ENCODE assay signal across 8 cellular contexts in the genomic region with DNA sequence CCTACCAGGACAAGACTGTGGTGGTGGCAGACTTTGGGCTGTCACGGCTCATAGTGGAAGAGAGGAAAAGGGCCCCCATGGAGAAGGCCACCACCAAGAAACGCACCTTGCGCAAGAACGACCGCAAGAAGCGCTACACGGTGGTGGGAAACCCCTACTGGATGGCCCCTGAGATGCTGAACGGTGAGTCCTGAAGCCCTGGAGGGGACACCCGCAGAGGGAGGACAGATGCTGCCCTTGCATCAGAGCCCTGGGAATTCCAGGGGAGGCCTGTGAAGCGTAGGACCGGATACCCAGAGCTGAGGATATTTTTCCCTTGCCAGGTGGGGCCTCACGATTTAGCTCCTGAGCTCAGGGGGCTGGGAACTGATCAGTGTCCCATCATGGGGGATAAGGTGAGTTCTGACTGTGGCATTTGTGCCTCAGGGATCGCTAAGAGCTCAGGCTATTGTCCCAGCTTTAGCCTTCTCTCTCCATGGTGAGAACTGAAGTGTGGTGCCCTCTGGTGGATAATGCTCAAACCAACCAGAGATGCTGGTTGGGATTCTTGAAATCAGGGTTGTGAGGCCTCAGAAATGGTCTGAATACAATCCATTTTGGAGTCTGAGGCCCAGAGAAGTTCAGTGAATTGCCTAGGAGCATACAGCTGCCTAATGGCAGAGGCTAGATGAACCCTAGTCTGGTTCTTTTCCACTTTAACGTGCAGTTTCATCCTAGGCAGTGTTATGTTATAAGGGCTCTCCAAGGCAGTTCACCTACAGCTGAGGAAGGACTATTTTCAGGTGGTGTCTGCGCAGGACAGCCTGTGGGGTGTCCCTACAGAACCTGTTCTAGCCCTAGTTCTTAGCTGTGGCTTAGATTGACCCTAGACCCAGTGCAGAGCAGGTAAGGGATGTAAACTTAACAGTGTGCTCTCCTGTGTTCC. TPM values are rescaled to one million over a fixed set of nuclear protein-coding genes. Genes with fewer than 3 reads are reported as not detected.
DNase-seq lines count a peak whose midpoint lies in the region; ATAC-seq and TF ChIP-seq lines count a peak whose summit lies in the region.

No MANE protein-coding gene starts in this region.

- no peaks in the 10 kb centered on the region for H3K36me3 Mint-ChIP-seq in natural killer cell
- peaks cover 54% of the 10 kb centered on the region for H3K36me3 Mint-ChIP-seq in activated T-helper 2 cell treated with anti-CD3 and anti-CD28 coated beads, Interferon-gamma antibody, Interleukin-2, Interleukin-4, amounts not matched to agents 10 μg/mL and 5 μg/mL and 100 μg/mL, durations not matched to agents 14 hours and 24 hours and 36 hours (ENCODE audit: low read depth)

- H3K4me3 Mint-ChIP-seq in natural killer cell: no peak overlapping the region
- H3K4me3 Mint-ChIP-seq in activated T-helper 2 cell treated with anti-CD3 and anti-CD28 coated beads, Interferon-gamma antibody, Interleukin-2, Interleukin-4, amounts not matched to agents 10 μg/mL and 5 μg/mL and 100 μg/mL, durations not matched to agents 14 hours and 24 hours and 36 hours (ENCODE audit: low read depth): no peak overlapping the region

- ATAC-seq in natural killer cell: peak; percentile 60 to 74 (median 62)
- ATAC-seq in HG03135 (IDR thresholded peaks at IDR 0.05; ENCODE audit: unreplicated experiment): no peak

- peaks cover 0 to 8% of the 10 kb centered on the region in 2 donors for H3K4me1 Mint-ChIP-seq in natural killer cell
- H3K4me1 Mint-ChIP-seq in activated T-helper 2 cell treated with anti-CD3 and anti-CD28 coated beads, Interferon-gamma antibody, Interleukin-2, Interleukin-4, amounts not matched to agents 10 μg/mL and 5 μg/mL and 100 μg/mL, durations not matched to agents 14 hours and 24 hours and 36 hours (ENCODE audit: low read depth): peaks cover 3% of the 10 kb centered on the region

- DNase-seq in AML-193 (lab: John Stamatoyannopoulos, UW): peak; percentile 43 to 54
- peak; percentile 68 for DNase-seq in GM19240 (ENCODE audit: insufficient read length, low spot score)
- peak; percentile 10 to 61 for DNase-seq in NCI-H524 (lab: John Stamatoyannopoulos, UW)
- DNase-seq in activated T-cell treated with anti-CD3 and anti-CD28 coated beads, Interleukin-2, amount 50 U/mL, for 1 hour: peak; percentile 54
- peak; percentile 39 to 70 for DNase-seq in fibroblast of lung (ENCODE audit: low read depth in 2 of 2)
- DNase-seq in natural killer cell: no peak
- DNase-seq in activated T-helper 2 cell treated with anti-CD3 and anti-CD28 coated beads, Interferon-gamma antibody, Interleukin-2, Interleukin-4, amounts not matched to agents 10 μg/mL and 5 μg/mL and 100 μg/mL, durations not matched to agents 14 hours and 24 hours and 36 hours (ENCODE audit: low spot score): no peak

- H3K79me2 ChIP-seq in fibroblast of lung (ENCODE audit: control insufficient read depth, insufficient read depth, low read length): no peaks in the 10 kb centered on the region

- no peak overlapping the region for H2AFZ ChIP-seq in fibroblast of lung (ENCODE audit: low read length)

- intact Hi-C loops in natural killer cell (cut with micrococcal nuclease): loop anchor here (1.0 to 5.0 kb wide), 2 partner anchors 60 to 165 kb away; a partner anchor contains a TSS
- intact Hi-C loops in activated T-helper 2 cell treated with anti-CD3 and anti-CD28 coated beads, Interferon-gamma antibody, Interleukin-2, Interleukin-4, amounts not matched to agents 10 μg/mL and 5 μg/mL and 100 μg/mL, durations not matched to agents 14 hours and 24 hours and 36 hours (cut with micrococcal nuclease): loop anchor here (2.0 kb wide), 1 partner anchor 60 kb away; a partner anchor contains a TSS

- no peak overlapping the region for H3K27ac ChIP-seq in fibroblast of lung (ENCODE audit: insufficient read depth, low read length)

- no peaks in the 10 kb centered on the region for H3K4me1 ChIP-seq in fibroblast of lung (ENCODE audit: control insufficient read depth, extremely low read depth, insufficient read depth, low read length)

- peaks cover 13% of the 10 kb centered on the region for H3K36me3 ChIP-seq in fibroblast of lung (ENCODE audit: control insufficient read depth, insufficient read depth, low read length)

- H3K4me3 ChIP-seq in fibroblast of lung (replicated peaks in 1 of 4; ENCODE audit: control extremely low read depth in 1 of 4, insufficient read depth in 1 of 4, low read depth in 3 of 4, low read length in 4 of 4): no peak overlapping the region

- no peaks in the 10 kb centered on the region for H3K27me3 ChIP-seq in fibroblast of lung (ENCODE audit: control insufficient read depth, insufficient read depth, low read length)

- H3K9me3 Mint-ChIP-seq in natural killer cell: no peaks in the 10 kb centered on the region
- H3K9me3 Mint-ChIP-seq in activated T-helper 2 cell treated with anti-CD3 and anti-CD28 coated beads, Interferon-gamma antibody, Interleukin-2, Interleukin-4, amounts not matched to agents 10 μg/mL and 5 μg/mL and 100 μg/mL, durations not matched to agents 14 hours and 24 hours and 36 hours: no peaks in the 10 kb centered on the region

- no peaks in the 10 kb centered on the region for H3K9me3 ChIP-seq in fibroblast of lung (ENCODE audit: control insufficient read depth, insufficient read depth, low read depth, low read length)

- H3K27me3 Mint-ChIP-seq in natural killer cell (ENCODE audit: low read depth in 2 of 2): no peaks in the 10 kb centered on the region
- H3K27me3 Mint-ChIP-seq in activated T-helper 2 cell treated with anti-CD3 and anti-CD28 coated beads, Interferon-gamma antibody, Interleukin-2, Interleukin-4, amounts not matched to agents 10 μg/mL and 5 μg/mL and 100 μg/mL, durations not matched to agents 14 hours and 24 hours and 36 hours (ENCODE audit: low read depth): no peaks in the 10 kb centered on the region

- no peak overlapping the region for H3K27ac Mint-ChIP-seq in natural killer cell
- H3K27ac Mint-ChIP-seq in activated T-helper 2 cell treated with anti-CD3 and anti-CD28 coated beads, Interferon-gamma antibody, Interleukin-2, Interleukin-4, amounts not matched to agents 10 μg/mL and 5 μg/mL and 100 μg/mL, durations not matched to agents 14 hours and 24 hours and 36 hours: no peak overlapping the region

- no peak overlapping the region for H3K4me2 ChIP-seq in fibroblast of lung (ENCODE audit: extremely low read depth, insufficient read depth, low read length)

- no peaks in the 10 kb centered on the region for H4K20me1 ChIP-seq in fibroblast of lung (ENCODE audit: control insufficient read depth, extremely low read depth, insufficient read depth, low read length)

- TF ChIP-seq CTCF in fibroblast of lung (conservative IDR thresholded peaks at IDR 0.05 in 1 of 2, IDR thresholded peaks at IDR 0.05 in 1 of 2; ENCODE audit: low read depth in 1 of 2, low read length in 2 of 2) (peak; percentile 66 to 83), natural killer cell (IDR thresholded peaks at IDR 0.05) (peak; percentile 54)

- no peak overlapping the region for H3K9ac ChIP-seq in fibroblast of lung (ENCODE audit: insufficient read depth, low read length)

RNA-seq across cellular contexts. Expression of a gene that starts 19.5 kb away (rescaled TPM):
- total RNA-seq in fibroblast of lung (32.4 and 81.6 TPM in 2 replicates), natural killer cell (100 to 1,000 TPM; 132 to 180 (median 161) TPM)
- polyA plus RNA-seq in fibroblast of lung: 18.1 and 32.1 TPM in 2 replicates
- 15.5 and 25.4 TPM in 2 replicates for polyA plus RNA-seq in fibroblast of lung (2012)
- 6.7 and 11.5 TPM in 2 replicates for polyA minus RNA-seq in fibroblast of lung (ENCODE audit: low replicate concordance)
- total RNA-seq in activated T-helper 2 cell treated with anti-CD3 and anti-CD28 coated beads, Interferon-gamma antibody, Interleukin-2, Interleukin-4, amounts not matched to agents 10 μg/mL and 5 μg/mL and 100 μg/mL, durations not matched to agents 14 hours and 24 hours and 36 hours: 9.3 and 10.4 TPM in 2 replicates

Comparison
In these comparisons a context has a peak if more than half of its experiments do, and no peak if none do; other contexts are left out.
1. DNase-seq: peak in AML-193 (2 of 2), GM19240 (single experiment), NCI-H524 (2 of 2), activated T-cell treated with anti-CD3 and anti-CD28 coated beads, Interleukin-2, amount 50 U/mL, for 1 hour (single experiment) and fibroblast of lung (2 of 2); none in natural killer cell (single experiment) and activated T-helper 2 cell treated with anti-CD3 and anti-CD28 coated beads, Interferon-gamma antibody, Interleukin-2, Interleukin-4, amounts not matched to agents 10 μg/mL and 5 μg/mL and 100 μg/mL, durations not matched to agents 14 hours and 24 hours and 36 hours (single experiment).